Comparison of ENCODE assay signal across 9 cellular contexts in the genomic region with DNA sequence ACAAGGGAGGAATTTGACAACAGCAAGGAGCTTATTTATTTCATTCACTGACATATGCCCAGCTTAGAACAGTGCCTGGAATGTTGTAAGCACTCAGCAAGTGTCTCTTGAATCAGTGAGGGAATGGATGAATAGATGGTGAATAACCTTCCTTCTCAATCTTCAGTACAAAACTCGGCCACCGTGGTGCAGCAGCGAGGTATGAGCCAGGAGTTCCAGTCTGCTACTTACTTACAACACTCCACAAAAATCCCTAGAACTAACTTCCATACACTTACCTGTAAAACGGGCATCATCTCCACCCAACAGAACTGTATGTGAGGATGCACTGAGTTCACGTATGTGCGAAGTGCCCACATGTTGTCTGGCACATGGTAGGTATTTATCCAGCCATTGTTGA.
DNase-seq lines count a peak whose midpoint lies in the region; ATAC-seq and TF ChIP-seq lines count a peak whose summit lies in the region.
"Had no signal": no experiment of that assay in that cellular context is flagged by ENCODE, and none has a peak within 500 bp of the region (broad histone marks: within the 10 kb centered on the region; RNA-seq: fewer than 3 reads in every experiment).

No MANE protein-coding gene starts in this region.

- H3K4ac ChIP-seq in neuronal stem cell (ENCODE audit: low read length) = no peak overlapping the region

- H2AK5ac ChIP-seq in neuronal stem cell (ENCODE audit: low read depth, low read length) = no peak overlapping the region

- H3K4me2 ChIP-seq in neuronal stem cell (ENCODE audit: insufficient read depth, low read length, poor library complexity, severe bottlenecking) = no peak overlapping the region

- H3K36me3 ChIP-seq in HEK293 (ENCODE audit: control insufficient read depth in 2 of 2, insufficient read depth in 1 of 2, low read length in 2 of 2) = no peaks in the 10 kb centered on the region
- H3K36me3 ChIP-seq in neuronal stem cell (replicated peaks in 1 of 2; ENCODE audit: control insufficient read depth in 2 of 2, insufficient read depth in 2 of 2, low read length in 2 of 2) = peaks cover 0 to 3% of the 10 kb centered on the region in 2 donors

- H4K91ac ChIP-seq in neuronal stem cell (ENCODE audit: low read depth, low read length, poor library complexity) = no peak overlapping the region

- H2AFZ ChIP-seq in neuronal stem cell (ENCODE audit: low read length) = no peak overlapping the region

- H3K27ac Mint-ChIP-seq in progenitor cell of endocrine pancreas = no peak overlapping the region
- no peak overlapping the region for H3K27ac Mint-ChIP-seq in naive thymus-derived CD8-positive, alpha-beta T cell

- no peak overlapping the region for H4K8ac ChIP-seq in neuronal stem cell (ENCODE audit: low read depth, low read length)

- H3K9me3 Mint-ChIP-seq in progenitor cell of endocrine pancreas (ENCODE audit: low read depth) = no peaks in the 10 kb centered on the region
- peaks cover 0 to 10% (median 0%) of the 10 kb centered on the region in 9 donors for H3K9me3 Mint-ChIP-seq in naive thymus-derived CD8-positive, alpha-beta T cell

- WGBS in neuronal stem cell (ENCODE audit: extremely low coverage in 2 of 2, insufficient read length in 2 of 2, insufficient replicate concordance in 1 of 2), 2 donors = no CpG with 5 or more reads among the region's 6 CpGs

- no peak overlapping the region for H3K27ac ChIP-seq in HEK293 (ENCODE audit: extremely low read depth, low read depth, low read length)
- H3K27ac ChIP-seq in neuronal stem cell (replicated peaks; ENCODE audit: low read length) = no peak overlapping the region
- H3K27ac ChIP-seq: psoas muscle had no signal

- no peaks in the 10 kb centered on the region for H3K4me1 Mint-ChIP-seq in progenitor cell of endocrine pancreas (ENCODE audit: low read depth)
- no peaks in the 10 kb centered on the region for H3K4me1 Mint-ChIP-seq in naive thymus-derived CD8-positive, alpha-beta T cell

- H3K36me3 Mint-ChIP-seq in progenitor cell of endocrine pancreas (ENCODE audit: insufficient read depth) = no peaks in the 10 kb centered on the region
- no peaks in the 10 kb centered on the region for H3K36me3 Mint-ChIP-seq in naive thymus-derived CD8-positive, alpha-beta T cell

- H3K27me3 Mint-ChIP-seq in progenitor cell of endocrine pancreas = peaks cover 5% of the 10 kb centered on the region
- H3K27me3 Mint-ChIP-seq in naive thymus-derived CD8-positive, alpha-beta T cell = peaks cover 0 to 4% (median 0%) of the 10 kb centered on the region in 5 donors

- H3K79me1 ChIP-seq in neuronal stem cell (ENCODE audit: low read depth, low read length) = peaks cover 2% of the 10 kb centered on the region

- POLR2A ChIA-PET in HEK293 (lab: Yijun Ruan, JAX) = no interaction called here
- POLR2A ChIA-PET in naive thymus-derived CD8-positive, alpha-beta T cell (lab: Charles Lee) = no interaction called here

- no peak overlapping the region for H3K4me3 Mint-ChIP-seq in progenitor cell of endocrine pancreas (ENCODE audit: low read depth)
- H3K4me3 Mint-ChIP-seq in naive thymus-derived CD8-positive, alpha-beta T cell = no peak overlapping the region

- no peak for TF ChIP-seq CTCF in HEK293 (tag by site-specific recombination; IDR thresholded peaks at IDR 0.05)
- peak; percentile 61 for TF ChIP-seq CTCF in epithelial cell of esophagus (IDR thresholded peaks at IDR 0.05; ENCODE audit: insufficient read depth, low read depth, low read length, missing control alignments)
- peak; percentile 46 for TF ChIP-seq CTCF in progenitor cell of endocrine pancreas (IDR thresholded peaks at IDR 0.05; ENCODE audit: unreplicated experiment)

- H2BK5ac ChIP-seq in neuronal stem cell (ENCODE audit: low read length) = no peak overlapping the region

- H3K23ac ChIP-seq in neuronal stem cell (ENCODE audit: low read depth, low read length, poor library complexity) = no peak overlapping the region

- no peaks in the 10 kb centered on the region for H3K27me3 ChIP-seq in neuronal stem cell (ENCODE audit: control insufficient read depth in 3 of 3, insufficient read depth in 3 of 3, low read depth in 1 of 3, low read length in 3 of 3)

- no peak overlapping the region for H3K9ac ChIP-seq in neuronal stem cell (ENCODE audit: low read depth, low read length, poor library complexity)

- H3K4me1 ChIP-seq in HEK293 (ENCODE audit: control insufficient read depth, insufficient read depth, low read length) (peaks cover 4% of the 10 kb centered on the region; the same call in 1 of the 2 replicates), neuronal stem cell (ENCODE audit: control insufficient read depth in 2 of 2, insufficient read depth in 1 of 2, low read depth in 1 of 2, low read length in 2 of 2) (peaks cover 0 to 2% of the 10 kb centered on the region in 2 donors)
- H3K4me1 ChIP-seq: psoas muscle had no signal

- H2BK12ac ChIP-seq in neuronal stem cell (ENCODE audit: low read length) = no peak overlapping the region

- H3K4me3 ChIP-seq in HEK293 (ENCODE audit: low read depth, low read length) (no peak overlapping the region), epithelial cell of esophagus (ENCODE audit: low read length) (no peak overlapping the region), neuronal stem cell (ENCODE audit: low read length in 2 of 2) (no peak overlapping the region)
- H3K4me3 ChIP-seq: psoas muscle had no signal

- CTCF ChIA-PET in HEK293 (lab: Yijun Ruan, JAX) = interaction anchor here (0.6 to 1.3 kb wide), 3 partner anchors 8 to 92 kb away, joined by 4 to 8 read pairs (median 6); no protein-coding TSS in a partner anchor

- no peak overlapping the region for H2BK15ac ChIP-seq in neuronal stem cell (ENCODE audit: low read length)

- no peak for ATAC-seq in naive thymus-derived CD8-positive, alpha-beta T cell
- no peak for ATAC-seq in HG02852 (IDR thresholded peaks at IDR 0.05; ENCODE audit: unreplicated experiment)
- ATAC-seq: psoas muscle had no signal

- no peak overlapping the region for H2BK120ac ChIP-seq in neuronal stem cell (ENCODE audit: low read depth, low read length)

- H3K18ac ChIP-seq in neuronal stem cell (ENCODE audit: low read length) = no peak overlapping the region

- H3K14ac ChIP-seq in neuronal stem cell (ENCODE audit: low read length) = no peak overlapping the region

- DNase-seq in NCI-H69 (lab: John Stamatoyannopoulos, UW) = peak; percentile 59
- peak; percentile 69 for DNase-seq in epithelial cell of esophagus (ENCODE audit: low read depth)
- no peak for DNase-seq in progenitor cell of endocrine pancreas (ENCODE audit: low spot score, unreplicated experiment)
- DNase-seq in neuronal stem cell (ENCODE audit: low spot score) = no peak
- no peak for DNase-seq in naive thymus-derived CD8-positive, alpha-beta T cell
- DNase-seq: NCI-H2029 treated with DMSO at 0.1 percent for 48 hours, psoas muscle had no signal

- no peaks in the 10 kb centered on the region for H3K9me3 ChIP-seq in HEK293 (ENCODE audit: control insufficient read depth, insufficient read depth, low read depth, low read length)
- H3K9me3 ChIP-seq in neuronal stem cell (replicated peaks in 1 of 2; ENCODE audit: control insufficient read depth in 2 of 2, insufficient read depth in 1 of 2, low read depth in 1 of 2, low read length in 2 of 2) = no peaks in the 10 kb centered on the region
- H3K9me3 ChIP-seq: psoas muscle had no signal

TF ChIP-seq in HEK293, 187 proteins besides CTCF, POLR2A, EP300 and RAD21 (continues in another document):
- TF ChIP-seq, protein P1, sequence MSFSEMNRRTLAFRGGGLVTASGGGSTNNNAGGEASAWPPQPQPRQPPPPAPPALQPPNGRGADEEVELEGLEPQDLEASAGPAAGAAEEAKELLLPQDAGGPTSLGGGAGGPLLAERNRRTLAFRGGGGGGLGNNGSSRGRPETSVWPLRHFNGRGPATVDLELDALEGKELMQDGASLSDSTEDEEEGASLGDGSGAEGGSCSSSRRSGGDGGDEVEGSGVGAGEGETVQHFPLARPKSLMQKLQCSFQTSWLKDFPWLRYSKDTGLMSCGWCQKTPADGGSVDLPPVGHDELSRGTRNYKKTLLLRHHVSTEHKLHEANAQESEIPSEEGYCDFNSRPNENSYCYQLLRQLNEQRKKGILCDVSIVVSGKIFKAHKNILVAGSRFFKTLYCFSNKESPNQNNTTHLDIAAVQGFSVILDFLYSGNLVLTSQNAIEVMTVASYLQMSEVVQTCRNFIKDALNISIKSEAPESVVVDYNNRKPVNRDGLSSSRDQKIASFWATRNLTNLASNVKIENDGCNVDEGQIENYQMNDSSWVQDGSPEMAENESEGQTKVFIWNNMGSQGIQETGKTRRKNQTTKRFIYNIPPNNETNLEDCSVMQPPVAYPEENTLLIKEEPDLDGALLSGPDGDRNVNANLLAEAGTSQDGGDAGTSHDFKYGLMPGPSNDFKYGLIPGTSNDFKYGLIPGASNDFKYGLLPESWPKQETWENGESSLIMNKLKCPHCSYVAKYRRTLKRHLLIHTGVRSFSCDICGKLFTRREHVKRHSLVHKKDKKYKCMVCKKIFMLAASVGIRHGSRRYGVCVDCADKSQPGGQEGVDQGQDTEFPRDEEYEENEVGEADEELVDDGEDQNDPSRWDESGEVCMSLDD (tag by site-specific recombination; IDR thresholded peaks at IDR 0.05) = no peak
- TF ChIP-seq, protein P2, sequence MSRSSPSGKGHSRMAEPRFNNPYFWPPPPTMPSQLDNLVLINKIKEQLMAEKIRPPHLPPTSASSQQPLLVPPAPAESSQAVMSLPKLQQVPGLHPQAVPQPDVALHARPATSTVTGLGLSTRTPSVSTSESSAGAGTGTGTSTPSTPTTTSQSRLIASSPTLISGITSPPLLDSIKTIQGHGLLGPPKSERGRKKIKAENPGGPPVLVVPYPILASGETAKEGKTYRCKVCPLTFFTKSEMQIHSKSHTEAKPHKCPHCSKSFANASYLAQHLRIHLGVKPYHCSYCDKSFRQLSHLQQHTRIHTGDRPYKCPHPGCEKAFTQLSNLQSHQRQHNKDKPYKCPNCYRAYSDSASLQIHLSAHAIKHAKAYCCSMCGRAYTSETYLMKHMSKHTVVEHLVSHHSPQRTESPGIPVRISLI (tag by site-specific recombination; IDR thresholded peaks at IDR 0.05) = no peak
- TF ChIP-seq, protein P3, sequence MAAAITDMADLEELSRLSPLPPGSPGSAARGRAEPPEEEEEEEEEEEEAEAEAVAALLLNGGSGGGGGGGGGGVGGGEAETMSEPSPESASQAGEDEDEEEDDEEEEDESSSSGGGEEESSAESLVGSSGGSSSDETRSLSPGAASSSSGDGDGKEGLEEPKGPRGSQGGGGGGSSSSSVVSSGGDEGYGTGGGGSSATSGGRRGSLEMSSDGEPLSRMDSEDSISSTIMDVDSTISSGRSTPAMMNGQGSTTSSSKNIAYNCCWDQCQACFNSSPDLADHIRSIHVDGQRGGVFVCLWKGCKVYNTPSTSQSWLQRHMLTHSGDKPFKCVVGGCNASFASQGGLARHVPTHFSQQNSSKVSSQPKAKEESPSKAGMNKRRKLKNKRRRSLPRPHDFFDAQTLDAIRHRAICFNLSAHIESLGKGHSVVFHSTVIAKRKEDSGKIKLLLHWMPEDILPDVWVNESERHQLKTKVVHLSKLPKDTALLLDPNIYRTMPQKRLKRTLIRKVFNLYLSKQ (tag by site-specific recombination; IDR thresholded peaks at IDR 0.05; ENCODE audit: borderline replicate concordance) = no peak
- no peak for TF ChIP-seq ZNF558 (tag by site-specific recombination; IDR thresholded peaks at IDR 0.05)
- peak; percentile 22; the same call in 1 of the 2 replicates for TF ChIP-seq ZNF654 (tag by site-specific recombination; IDR thresholded peaks at IDR 0.05; ENCODE audit: low read depth)

Comparison
In these comparisons a context has a peak if more than half of its experiments do, and no peak if none do; other contexts are left out.
1. DNase-seq: peak in NCI-H69 (single experiment) and epithelial cell of esophagus (single experiment); none in progenitor cell of endocrine pancreas (single experiment), neuronal stem cell (single experiment) and naive thymus-derived CD8-positive, alpha-beta T cell (0 of 10).